Comparison of ENCODE assay signal across 1 cellular context in the genomic region with DNA sequence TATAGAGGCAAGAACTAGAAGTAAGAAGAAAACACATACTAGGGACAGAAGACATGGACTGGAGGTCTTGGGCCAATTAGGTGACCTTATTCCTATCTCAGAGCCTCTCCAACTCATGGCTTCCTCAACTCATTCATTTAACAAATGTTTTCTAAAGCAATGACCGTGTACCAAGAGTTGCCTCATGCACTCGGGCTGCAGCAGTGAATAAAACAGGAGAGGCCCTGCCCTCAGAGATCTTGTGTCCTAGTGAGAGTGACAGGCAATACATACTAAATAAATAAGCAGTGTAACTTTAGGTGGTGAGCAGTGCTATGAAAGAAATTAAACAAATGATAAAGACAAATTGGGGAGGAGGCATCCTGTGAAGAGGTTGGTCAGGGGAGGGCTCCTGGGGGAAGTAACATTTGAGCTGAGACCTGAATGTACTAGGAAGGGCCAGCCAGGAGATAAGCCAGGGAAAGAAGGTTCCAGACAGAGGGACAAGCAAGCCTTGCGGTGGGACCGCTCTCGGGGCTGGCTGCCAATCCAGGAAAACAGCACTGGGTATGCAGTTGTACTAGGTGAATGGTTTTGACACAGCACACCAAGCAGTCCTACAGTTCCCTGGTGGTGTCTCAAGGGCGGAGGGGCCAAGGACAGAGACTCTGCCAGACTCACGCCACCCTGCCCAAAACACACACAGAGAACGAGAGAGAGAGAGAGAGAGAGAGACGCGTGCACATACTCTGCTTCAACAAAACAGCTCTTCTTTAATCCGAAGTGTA.
TF ChIP-seq lines count a peak whose summit lies in the region.

No MANE protein-coding gene starts in this region.

TF ChIP-seq in H1, 55 proteins besides CTCF, POLR2A, EP300 and RAD21:
- TF ChIP-seq TCF12 (IDR thresholded peaks at IDR 0.05; ENCODE audit: low read depth, low read length) (no peak), RBBP5 (IDR thresholded peaks at IDR 0.05; ENCODE audit: borderline replicate concordance, low read depth, low read length) (no peak), RFX5 (IDR thresholded peaks at IDR 0.05; ENCODE audit: borderline replicate concordance, low read depth, low read length) (no peak)
TF ChIP-seq in H1: peak in this region for 0.
